ENCODE assay signal across 20 cellular contexts in the genomic region with DNA sequence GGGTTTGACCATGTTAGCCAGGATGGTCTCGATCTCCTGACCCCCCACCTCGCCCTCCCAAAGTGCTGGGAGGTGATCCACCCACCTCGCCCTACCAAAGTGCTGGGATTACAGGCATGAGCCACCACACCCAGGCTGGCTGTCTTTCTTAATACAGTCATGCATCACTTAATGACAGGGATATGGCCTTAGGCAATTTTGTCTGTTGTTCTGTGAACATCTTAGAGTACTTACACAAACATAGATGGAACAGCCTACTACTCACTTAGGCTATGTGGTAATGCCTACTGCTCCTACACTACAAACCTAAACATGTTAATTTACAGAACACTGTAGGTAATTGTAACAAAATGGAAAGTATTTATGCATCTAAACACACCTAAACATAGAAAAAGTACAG.
"Had no signal": no experiment of that assay in that cellular context is flagged by ENCODE, and none has a peak within 500 bp of the region (broad histone marks: within the 10 kb centered on the region; RNA-seq: fewer than 3 reads in every experiment).

No MANE protein-coding gene starts in this region.

- H3K27me3 ChIP-seq: cardiac muscle cell, hepatocyte, left lung, tibial nerve, vagina had no signal

- H3K9me3 ChIP-seq: vagina had no signal

- H3K27ac ChIP-seq: cardiac muscle cell, coronary artery, hepatocyte, left lung, parathyroid adenoma, tibial nerve, vagina had no signal

- ATAC-seq: activated CD4-positive, alpha-beta T cell treated with anti-CD3 and anti-CD28 coated beads for 36 hours; left lung; naive thymus-derived CD8-positive, alpha-beta T cell; stimulated activated naive B cell treated with anti-CD40 and anti-IgM and Interleukin-4, amounts not matched to agents 10 μg/mL and 1 μg/mL and 100 μg/mL, for 72 hours had no signal

- H3K4me3 ChIP-seq: cardiac muscle cell, coronary artery, hepatocyte, left lung, tibial nerve, vagina had no signal

- DNase-seq: activated CD4-positive, alpha-beta memory T cell treated with anti-CD3 and anti-CD28 coated beads, Interleukin-2, amount 10 ng/mL, durations not matched to agents 7 days and 5 days; activated CD4-positive, alpha-beta T cell treated with anti-CD3 and anti-CD28 coated beads for 36 hours; activated effector memory CD4-positive, alpha-beta T cell treated with Interleukin-2 at 50 U/mL for 16 hours; activated naive CD4-positive, alpha-beta T cell treated with anti-CD3 and anti-CD28 coated beads, Interleukin-2, amount 50 U/mL, for 16 hours; activated T-cell treated with anti-CD3 and anti-CD28 coated beads, Interleukin-2, amount 50 U/mL, for 24 hours; effector CD4-positive, alpha-beta T cell; kidney; left lung; naive thymus-derived CD8-positive, alpha-beta T cell; stimulated activated CD4-positive, alpha-beta T cell treated with anti-CD3 and anti-CD28 coated beads, Interleukin-2, amount 100 ng/mL, for 48 hours; stimulated activated naive B cell treated with anti-CD40 and anti-IgM and Interleukin-4, amounts not matched to agents 10 μg/mL and 1 μg/mL and 100 μg/mL, for 72 hours; substantia nigra; T-helper 2 cell had no signal

- H3K4me1 ChIP-seq: left lung, parathyroid adenoma, tibial nerve, vagina had no signal

- H3K36me3 ChIP-seq: cardiac muscle cell, left lung, tibial nerve, vagina had no signal

- FAIRE-seq: astrocyte, kidney had no signal
